In genomic region chr11:126538071-126538470, GRCh38 we compare ENCODE assay signal across 19 cellular contexts.
A peak's percentile ranks its signal among the peaks of the same experiment; 100 is the strongest.
DNase-seq lines count a peak whose midpoint lies in the region; ATAC-seq and TF ChIP-seq lines count a peak whose summit lies in the region.
"Had no signal": no experiment of that assay in that cellular context is flagged by ENCODE, and none has a peak within 500 bp of the region (broad histone marks: within the 10 kb centered on the region; RNA-seq: fewer than 3 reads in every experiment).

No MANE protein-coding gene starts in this region.

- DNase-seq in DMS 273 (lab: John Stamatoyannopoulos, UW; ENCODE audit: unreplicated experiment) (peak; percentile 16), DMS 273 treated with DMSO at 0.1 percent for 48 hours (lab: John Stamatoyannopoulos, UW) (no peak), NCI-H2029 treated with DMSO at 0.1 percent for 48 hours (lab: John Stamatoyannopoulos, UW) (peak; percentile 64), NCI-H524 treated with DMSO at 0.1 percent for 48 hours (lab: John Stamatoyannopoulos, UW) (peak; percentile 97), left kidney (ENCODE audit: low read depth, low spot score) (peak; percentile 74), Calu3 (no peak), GM03348 (ENCODE audit: low spot score) (no peak)
- DNase-seq: CD8-positive, alpha-beta T cell; H9; IMR-90; Karpas-422; MG63; NCI-H1092 treated with DMSO at 0.1 percent for 48 hours; NCI-H1930; NCI-H446 treated with DMSO at 0.1 percent for 48 hours; Peyer's patch; T-cell had no signal

- H3K9me3 Mint-ChIP-seq in Calu3 (ENCODE audit: low read depth, unreplicated experiment), result no peaks in the 10 kb centered on the region
- H3K9me3 Mint-ChIP-seq: CD8-positive, alpha-beta T cell; H9; T-cell had no signal

- no peak overlapping the region for H3K27ac Mint-ChIP-seq in Calu3 (ENCODE audit: unreplicated experiment)
- H3K27ac Mint-ChIP-seq: CD8-positive, alpha-beta T cell; T-cell had no signal

- ATAC-seq in GM18520 (IDR thresholded peaks at IDR 0.05; ENCODE audit: unreplicated experiment), result no peak
- ATAC-seq: CD8-positive, alpha-beta T cell; Right ventricle myocardium inferior; T-cell had no signal

- intact Hi-C loops in Calu3 (cut with micrococcal nuclease; ENCODE audit: unreplicated experiment), result no loop called here

- BruUV-seq in Calu3 (replicated peaks; lab: Mats Ljungman, UMichigan), result no TSS peak

- H3K4me1 Mint-ChIP-seq in Calu3 (ENCODE audit: low read depth, unreplicated experiment), result no peaks in the 10 kb centered on the region
- H3K4me1 Mint-ChIP-seq: T-cell had no signal

- peaks cover 84% of the 10 kb centered on the region for H3K27me3 Mint-ChIP-seq in Calu3 (ENCODE audit: unreplicated experiment)

- H3K36me3 Mint-ChIP-seq in Calu3 (ENCODE audit: insufficient read depth, unreplicated experiment), result no peaks in the 10 kb centered on the region
- H3K36me3 Mint-ChIP-seq: CD8-positive, alpha-beta T cell; T-cell had no signal

- CTCF ChIA-PET in Calu3 (lab: Charles Lee), result no interaction called here

- no peak overlapping the region for H3K4me3 Mint-ChIP-seq in Calu3 (ENCODE audit: low read depth, unreplicated experiment)
- H3K4me3 Mint-ChIP-seq: CD8-positive, alpha-beta T cell; H9; T-cell had no signal

- no peak for TF ChIP-seq CTCF in Calu3 (IDR thresholded peaks at IDR 0.05; ENCODE audit: unreplicated experiment)

Comparison
In these comparisons a context has a peak if more than half of its experiments do, and no peak if none do; other contexts are left out.
1. DNase-seq: peak in DMS 273 (single experiment), NCI-H2029 treated with DMSO at 0.1 percent for 48 hours (single experiment), NCI-H524 treated with DMSO at 0.1 percent for 48 hours (single experiment) and left kidney (single experiment); none in DMS 273 treated with DMSO at 0.1 percent for 48 hours (single experiment), Calu3 (single experiment) and GM03348 (single experiment).